21 cellular contexts compared by ENCODE assay signal in the genomic region with DNA sequence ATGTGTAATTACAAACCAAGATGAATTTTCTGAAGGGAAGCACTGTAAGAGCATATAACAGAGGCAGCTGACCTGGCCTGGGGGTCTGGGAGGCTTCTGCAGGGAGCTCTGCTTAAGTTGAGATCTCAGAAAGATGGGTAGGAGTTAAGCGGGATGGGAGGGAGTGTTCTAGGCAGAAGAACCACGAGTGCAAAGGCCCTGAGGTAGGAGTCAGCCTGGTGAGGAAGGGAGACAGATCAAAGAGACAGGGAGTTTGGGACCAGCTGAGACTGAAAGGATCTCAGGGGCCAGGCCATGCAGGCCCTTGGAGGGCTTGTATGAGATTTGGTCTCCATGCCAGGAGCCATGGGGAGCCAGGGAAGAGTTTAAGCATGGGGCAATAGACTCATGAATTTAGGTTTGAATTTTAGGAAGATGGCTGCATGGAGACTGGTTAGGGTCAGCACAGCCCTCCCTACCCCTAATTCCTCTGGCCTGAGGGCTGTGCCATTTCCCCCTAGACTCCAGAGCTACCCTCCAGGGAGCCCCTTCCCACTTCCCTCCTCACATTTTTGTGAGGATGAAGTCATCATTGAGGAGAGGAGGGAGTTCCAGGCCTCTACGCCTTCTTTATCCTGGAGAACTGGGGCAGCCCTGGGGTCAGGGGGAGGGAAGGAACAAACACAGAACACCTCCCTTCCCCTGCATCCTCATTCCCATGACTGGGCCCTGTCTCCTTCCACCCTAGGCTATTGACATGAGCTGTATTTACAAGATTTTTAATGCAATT. TPM values are rescaled to one million over a fixed set of nuclear protein-coding genes. Genes with fewer than 3 reads are reported as not detected.
DNase-seq lines count a peak whose midpoint lies in the region; ATAC-seq, FAIRE-seq and TF ChIP-seq lines count a peak whose summit lies in the region.
"Had no signal": no experiment of that assay in that cellular context is flagged by ENCODE, and none has a peak within 500 bp of the region (broad histone marks: within the 10 kb centered on the region; RNA-seq: fewer than 3 reads in every experiment).

No MANE protein-coding gene starts in this region.

- no peak overlapping the region for H3K14ac ChIP-seq in mesenchymal stem cell (ENCODE audit: low read length in 2 of 2)

- H2BK15ac ChIP-seq in mesenchymal stem cell (ENCODE audit: low read depth, poor library complexity, severe bottlenecking): no peak overlapping the region

- H3K18ac ChIP-seq in mesenchymal stem cell (ENCODE audit: low read depth in 1 of 2, low read length in 2 of 2): no peak overlapping the region

- no TSS peak for BruUV-seq in K562 (replicated peaks; lab: Mats Ljungman, UMichigan)

- no peak for FAIRE-seq in K562 (lab: Jason Lieb, UNC)

- H3K27ac ChIP-seq in left ventricle myocardium inferior (replicated peaks): peak overlapping the region; percentile 58
- no peak overlapping the region for H3K27ac ChIP-seq in K562 (ENCODE audit: extremely low read depth, low read depth, low read length)
- no peak overlapping the region for H3K27ac ChIP-seq in mesenchymal stem cell (ENCODE audit: low read length, poor library complexity, severe bottlenecking)
- no peak overlapping the region for H3K27ac ChIP-seq in Karpas-422 (ENCODE audit: low read length)
- H3K27ac ChIP-seq: RWPE1, SJSA1 had no signal

- H3K79me2 ChIP-seq in K562 (ENCODE audit: control insufficient read depth, insufficient read depth, low read length): peaks cover under 1% of the 10 kb centered on the region; the same call in 1 of the 3 replicates
- no peaks in the 10 kb centered on the region for H3K79me2 ChIP-seq in Karpas-422 (ENCODE audit: low read length)

- H3K27me3 Mint-ChIP-seq in type B pancreatic cell: peaks cover 31% of the 10 kb centered on the region

- peaks cover 3% of the 10 kb centered on the region for H3K9me1 ChIP-seq in K562 (ENCODE audit: control insufficient read depth, insufficient read depth, low read length)

- in situ Hi-C loops in K562 (cut with MboI): no loop called here

- H4K91ac ChIP-seq in mesenchymal stem cell (ENCODE audit: low read length): no peak overlapping the region

- H3K9me2 ChIP-seq in Karpas-422 (replicated peaks; ENCODE audit: insufficient read depth, low read length): no peaks in the 10 kb centered on the region

- ATAC-seq in Right ventricle myocardium inferior (no peak), K562 (no peak)

- H4K8ac ChIP-seq in mesenchymal stem cell (ENCODE audit: low read length): no peak overlapping the region

- no peak overlapping the region for H3K27ac Mint-ChIP-seq in type B pancreatic cell

- H2AK5ac ChIP-seq in mesenchymal stem cell (ENCODE audit: low read length, severe bottlenecking): peak overlapping the region; percentile 22

- CTCF ChIA-PET in K562 (lab: Yijun Ruan, JAX; ENCODE audit: low intra/inter-chr PET ratio): no interaction called here

- H3K4me1 Mint-ChIP-seq in type B pancreatic cell (ENCODE audit: unreplicated experiment): peaks cover 4% of the 10 kb centered on the region

- intact Hi-C loops in left ventricle myocardium inferior (cut with micrococcal nuclease) (no loop called here), Right ventricle myocardium inferior (cut with DNase I) (no loop called here), K562 (cut with micrococcal nuclease) (no loop called here)

- H3K4me2 ChIP-seq in K562 (ENCODE audit: insufficient read depth, low read length) (no peak overlapping the region), mesenchymal stem cell (ENCODE audit: low read length, poor library complexity, severe bottlenecking) (no peak overlapping the region), Karpas-422 (ENCODE audit: low read depth, low read length, poor library complexity, severe bottlenecking) (no peak overlapping the region)

- POLR2A ChIA-PET in K562 (lab: Yijun Ruan, JAX): interaction anchor here (0.6 to 0.8 kb wide), 3 partner anchors 20 to 135 kb away, joined by 3 to 5 read pairs (median 4); partner anchors contain the start of gene FCHSD1

- H3K4me1 ChIP-seq in left ventricle myocardium inferior (peaks cover 47% of the 10 kb centered on the region), K562 (replicated peaks in 1 of 2; ENCODE audit: control insufficient read depth in 2 of 2, insufficient read depth in 2 of 2, low read length in 2 of 2) (peaks cover 40 to 57% of the 10 kb centered on the region in 2 experiments), mesenchymal stem cell (ENCODE audit: control insufficient read depth, insufficient read depth, low read depth, low read length) (peaks cover 10% of the 10 kb centered on the region), Karpas-422 (ENCODE audit: low read length) (no peaks in the 10 kb centered on the region)

- H2BK5ac ChIP-seq in mesenchymal stem cell (ENCODE audit: low read depth, low read length, poor library complexity, severe bottlenecking): no peak overlapping the region

- no peak overlapping the region for H3K4ac ChIP-seq in mesenchymal stem cell (ENCODE audit: low read depth in 1 of 2, low read length in 2 of 2)

- no peaks in the 10 kb centered on the region for H4K20me1 ChIP-seq in K562 (replicated peaks; ENCODE audit: control insufficient read depth, insufficient read depth, low read length)
- H4K20me1 ChIP-seq in Karpas-422 (ENCODE audit: insufficient read depth, low read depth, low read length): no peaks in the 10 kb centered on the region

- no peaks in the 10 kb centered on the region for H3K79me1 ChIP-seq in mesenchymal stem cell (replicated peaks; ENCODE audit: low read length, poor library complexity, severe bottlenecking)

- H3K9ac ChIP-seq in K562 (ENCODE audit: insufficient read depth in 1 of 2, low read depth in 2 of 2, low read length in 2 of 2) (no peak overlapping the region), mesenchymal stem cell (ENCODE audit: low read length) (no peak overlapping the region), Karpas-422 (ENCODE audit: low read length) (no peak overlapping the region)

- H3K36me3 ChIP-seq in left ventricle myocardium inferior: no peaks in the 10 kb centered on the region
- H3K36me3 ChIP-seq in K562 (ENCODE audit: control insufficient read depth, insufficient read depth, low read length): no peaks in the 10 kb centered on the region
- H3K36me3 ChIP-seq in mesenchymal stem cell (ENCODE audit: control insufficient read depth in 1 of 2, insufficient read depth in 2 of 2, low read depth in 1 of 2, low read length in 2 of 2): no peaks in the 10 kb centered on the region
- H3K36me3 ChIP-seq in Karpas-422 (ENCODE audit: insufficient read depth, low read length): no peaks in the 10 kb centered on the region
- H3K36me3 ChIP-seq: HAP-1, SJSA1 had no signal

- H3K4me3 Mint-ChIP-seq in type B pancreatic cell: no peak overlapping the region

- no peak overlapping the region for H2BK12ac ChIP-seq in mesenchymal stem cell (ENCODE audit: low read length in 2 of 2)

- H3K27me3 ChIP-seq in left ventricle myocardium inferior (ENCODE audit: low read depth): no peaks in the 10 kb centered on the region
- no peaks in the 10 kb centered on the region for H3K27me3 ChIP-seq in K562 (ENCODE audit: control insufficient read depth in 2 of 2, insufficient read depth in 2 of 2, low read length in 2 of 2)
- H3K27me3 ChIP-seq in mesenchymal stem cell (ENCODE audit: control insufficient read depth in 1 of 2, insufficient read depth in 1 of 2, low read length in 2 of 2): peaks cover 32 to 34% of the 10 kb centered on the region in 2 experiments
- H3K27me3 ChIP-seq in Karpas-422 (ENCODE audit: low read length): no peaks in the 10 kb centered on the region

- H2BK120ac ChIP-seq in mesenchymal stem cell (ENCODE audit: low read depth, low read length): no peak overlapping the region

- H3K4me3 ChIP-seq in left ventricle myocardium inferior (no peak overlapping the region), K562 (no peak overlapping the region), mesenchymal stem cell (ENCODE audit: insufficient read depth in 1 of 2, low read depth in 1 of 2, low read length in 2 of 2) (no peak overlapping the region), Karpas-422 (ENCODE audit: low read length) (no peak overlapping the region)
- H3K4me3 ChIP-seq: HAP-1, SJSA1 had no signal

- WGBS in K562 (ENCODE audit: insufficient coverage, low coverage, missing lambda C conversion rate): 53% methylated on average over 3 of the region's 3 CpGs
- 74% methylated on average over 2 of the region's 3 CpGs for WGBS in mesenchymal stem cell

- no peaks in the 10 kb centered on the region for H3K9me3 ChIP-seq in left ventricle myocardium inferior (replicated peaks)
- no peaks in the 10 kb centered on the region for H3K9me3 ChIP-seq in K562 (replicated peaks; ENCODE audit: control insufficient read depth, insufficient read depth, low read depth, low read length)
- H3K9me3 ChIP-seq in mesenchymal stem cell (ENCODE audit: control insufficient read depth, low read length): no peaks in the 10 kb centered on the region
- H3K9me3 ChIP-seq in Karpas-422 (ENCODE audit: low read length): no peaks in the 10 kb centered on the region
- H3K9me3 ChIP-seq: HAP-1, SJSA1 had no signal

- H3K36me3 Mint-ChIP-seq in type B pancreatic cell: no peaks in the 10 kb centered on the region

- no peak for TF ChIP-seq POLR2A in K562 (conservative IDR thresholded peaks at IDR 0.05)

- no peaks in the 10 kb centered on the region for H3K9me3 Mint-ChIP-seq in type B pancreatic cell

- DNase-seq in left ventricle myocardium inferior (no peak), Right ventricle myocardium inferior (ENCODE audit: missing footprints) (no peak), K562 (ENCODE audit: extremely low read depth in 1 of 4, low spot score in 3 of 4) (no peak), mesenchymal stem cell (no peak), Karpas-422 (no peak), germinal center (ENCODE audit: low spot score) (no peak), type B pancreatic cell (ENCODE audit: extremely low spot score, unreplicated experiment) (no peak), NCI-H524 (lab: John Stamatoyannopoulos, UW) (no peak)
- DNase-seq: 8988T; C1 segment of cervical spinal cord; EL; IMR-90; MV-4-11; NCI-H146; NCI-H2081 treated with DMSO at 0.1 percent for 48 hours; NCI-H345; NCI-H69; NK-92 treated with Interleukin-12 subunit alpha and Interleukin-12 subunit beta, amount 100 ng/mL, for 24 hours had no signal

- no peak for TF ChIP-seq EP300 in K562 (IDR thresholded peaks at IDR 0.05; ENCODE audit: low read length)

- no peak for TF ChIP-seq CTCF in left ventricle myocardium inferior (IDR thresholded peaks at IDR 0.05; ENCODE audit: borderline replicate concordance)
- TF ChIP-seq CTCF in K562 (IDR thresholded peaks at IDR 0.05 in 2 of 3, conservative IDR thresholded peaks at IDR 0.05 in 1 of 3; ENCODE audit: insufficient read depth in 2 of 3, low read depth in 1 of 3, low read length in 3 of 3): no peak
- no peak for TF ChIP-seq CTCF in type B pancreatic cell (conservative IDR thresholded peaks at IDR 0.05)

- TF ChIP-seq RAD21 in K562 (CRISPR knock-in tag; conservative IDR thresholded peaks at IDR 0.05 in 1 of 2, IDR thresholded peaks at IDR 0.05 in 1 of 2): no peak

- H2AFZ ChIP-seq in K562 (ENCODE audit: low read depth, low read length) (peak overlapping the region; percentile 8; the same call in 1 of the 2 replicates), mesenchymal stem cell (ENCODE audit: low read depth, low read length) (no peak overlapping the region), Karpas-422 (ENCODE audit: low read length) (no peak overlapping the region)

- no peak overlapping the region for H3K23ac ChIP-seq in mesenchymal stem cell (ENCODE audit: low read length in 2 of 2)

RNA-seq across cellular contexts. Expression of gene ARAP3, which starts 4.8 kb away (rescaled TPM):
- 15.2 TPM for total RNA-seq in left ventricle myocardium inferior
- 14.7 TPM for total RNA-seq in Right ventricle myocardium inferior
- 9.6 and 29.6 TPM in 2 replicates for total RNA-seq in K562 (2011; cell fraction: chromatin; rRNA removed; ENCODE audit: low replicate concordance)
- 10.7 and 13.7 TPM in 2 replicates for total RNA-seq in K562 (2011; cell fraction: nucleolus; rRNA removed)
- 8.9 and 9.9 TPM in 2 replicates for total RNA-seq in K562 (2011; cell fraction: nucleoplasm; rRNA removed)
- 6.4 and 8.6 TPM in 2 replicates for total RNA-seq in K562 (2014; rRNA removed)
- total RNA-seq in K562 (2014; rRNA removed; fragmentation: Illumina TruSeq; extraction: Trizol): 5.1 and 5.2 TPM in 2 replicates
- 7.1 and 7.5 TPM in 2 replicates for total RNA-seq in K562 (2015; rRNA removed; fragmentation: Illumina TruSeq; extraction: Trizol)
- 23.3 and 25.7 TPM in 2 replicates for total RNA-seq in K562 (2021)
- 6.1 and 7.0 TPM in 2 replicates for polyA plus RNA-seq in K562 (2011; rRNA removed)
- polyA plus RNA-seq in K562 (2011; cell fraction: cytosol; rRNA removed): 5.5 and 7.0 TPM in 2 replicates
- polyA plus RNA-seq in K562 (2011; cell fraction: nucleus; rRNA removed): 37.6 and 59.0 TPM in 2 replicates
- polyA plus RNA-seq in K562 (2012): 13.9 and 21.4 TPM in 2 replicates
- 16.6 and 16.8 TPM in 2 replicates for polyA plus RNA-seq in K562 (2014; fragmentation: Illumina TruSeq; extraction: Trizol)
- 1 to 10 TPM in 1 of 2 experiments, under 1 TPM in 1; 0.83 to 1.4 TPM for polyA plus RNA-seq in K562 (2014; fragmentation: Nextera tagmentation; extraction: Ambion mirVana)
- polyA plus RNA-seq in K562 (2014; rRNA removed): 14.8 and 16.7 TPM in 2 replicates
- polyA minus RNA-seq in K562 (2011; rRNA and poly(A)+ RNA removed): 4.6 and 5.1 TPM in 2 replicates
- 7.0 and 8.1 TPM in 2 replicates for polyA minus RNA-seq in K562 (2011; cell fraction: cytosol; rRNA and poly(A)+ RNA removed)
- 9.8 and 11.7 TPM in 2 replicates for polyA minus RNA-seq in K562 (2011; cell fraction: nucleus; rRNA and poly(A)+ RNA removed)
- polyA plus RNA-seq in mesenchymal stem cell (2013, experiment 1 of 2): 6.8 TPM
- 6.3 TPM for polyA plus RNA-seq in mesenchymal stem cell (2013, experiment 2 of 2)
- total RNA-seq in Karpas-422 (2014; rRNA removed; shearing (Covaris generic); ENCODE audit: low replicate concordance): 0.07 TPM in 1 of 2 replicates, not detected in the other
- 8.4 and 10.2 TPM in 2 replicates for total RNA-seq in type B pancreatic cell (ENCODE audit: low replicate concordance)

RNA-seq across cellular contexts. Expression of gene FCHSD1, which starts 35.6 kb away (rescaled TPM):
- total RNA-seq in left ventricle myocardium inferior: 4.7 TPM
- total RNA-seq in Right ventricle myocardium inferior: 4.5 TPM
- 160 and 307 TPM in 2 replicates for total RNA-seq in K562 (2011; cell fraction: chromatin; rRNA removed; ENCODE audit: low replicate concordance)
- 128 and 139 TPM in 2 replicates for total RNA-seq in K562 (2011; cell fraction: nucleolus; rRNA removed)
- 143 and 150 TPM in 2 replicates for total RNA-seq in K562 (2011; cell fraction: nucleoplasm; rRNA removed)
- 19.2 and 20.6 TPM in 2 replicates for total RNA-seq in K562 (2014; rRNA removed)
- total RNA-seq in K562 (2014; rRNA removed; fragmentation: Illumina TruSeq; extraction: Trizol): 7.0 and 7.9 TPM in 2 replicates
- total RNA-seq in K562 (2015; rRNA removed; fragmentation: Illumina TruSeq; extraction: Trizol): 12.9 and 13.7 TPM in 2 replicates
- total RNA-seq in K562 (2021): 19.2 and 26.5 TPM in 2 replicates
- 24.8 and 36.2 TPM in 2 replicates for polyA plus RNA-seq in K562 (2011; rRNA removed)
- polyA plus RNA-seq in K562 (2011; cell fraction: cytosol; rRNA removed): 11.3 and 18.8 TPM in 2 replicates
- polyA plus RNA-seq in K562 (2011; cell fraction: nucleus; rRNA removed): 300 and 346 TPM in 2 replicates
- 16.4 and 35.9 TPM in 2 replicates for polyA plus RNA-seq in K562 (2012)
- 13.6 and 20.6 TPM in 2 replicates for polyA plus RNA-seq in K562 (2014; fragmentation: Illumina TruSeq; extraction: Trizol)
- under 1 TPM; 0.35 to 0.84 TPM for polyA plus RNA-seq in K562 (2014; fragmentation: Nextera tagmentation; extraction: Ambion mirVana)
- 28.6 and 37.5 TPM in 2 replicates for polyA plus RNA-seq in K562 (2014; rRNA removed)
- polyA minus RNA-seq in K562 (2011; rRNA and poly(A)+ RNA removed): 7.8 and 12.4 TPM in 2 replicates
- polyA minus RNA-seq in K562 (2011; cell fraction: cytosol; rRNA and poly(A)+ RNA removed): 12.8 and 13.1 TPM in 2 replicates
- polyA minus RNA-seq in K562 (2011; cell fraction: nucleus; rRNA and poly(A)+ RNA removed): 43.8 and 62.2 TPM in 2 replicates
- 17.4 TPM for polyA plus RNA-seq in mesenchymal stem cell (2013, experiment 1 of 2)
- 17.0 TPM for polyA plus RNA-seq in mesenchymal stem cell (2013, experiment 2 of 2)
- 14.6 and 19.3 TPM in 2 replicates for total RNA-seq in Karpas-422 (2014; rRNA removed; shearing (Covaris generic); ENCODE audit: low replicate concordance)
- 28.5 and 29.4 TPM in 2 replicates for total RNA-seq in type B pancreatic cell (ENCODE audit: low replicate concordance)

RNA-seq across cellular contexts. Expression of gene RELL2, which starts 50.0 kb away (rescaled TPM):
- total RNA-seq in left ventricle myocardium inferior: 1.0 TPM
- total RNA-seq in Right ventricle myocardium inferior: 0.78 TPM
- 14.3 and 44.8 TPM in 2 replicates for total RNA-seq in K562 (2011; cell fraction: chromatin; rRNA removed; ENCODE audit: low replicate concordance)
- total RNA-seq in K562 (2011; cell fraction: nucleolus; rRNA removed): 46.6 and 54.9 TPM in 2 replicates
- total RNA-seq in K562 (2011; cell fraction: nucleoplasm; rRNA removed): 22.9 and 26.5 TPM in 2 replicates
- total RNA-seq in K562 (2014; rRNA removed): 30.7 and 35.5 TPM in 2 replicates
- total RNA-seq in K562 (2014; rRNA removed; fragmentation: Illumina TruSeq; extraction: Trizol): 5.0 and 7.0 TPM in 2 replicates
- total RNA-seq in K562 (2015; rRNA removed; fragmentation: Illumina TruSeq; extraction: Trizol): 14.1 and 14.3 TPM in 2 replicates
- 22.9 and 23.3 TPM in 2 replicates for total RNA-seq in K562 (2021)
- polyA plus RNA-seq in K562 (2011; rRNA removed): 17.4 and 17.9 TPM in 2 replicates
- 15.7 and 32.1 TPM in 2 replicates for polyA plus RNA-seq in K562 (2011; cell fraction: cytosol; rRNA removed)
- 65.3 and 140 TPM in 2 replicates for polyA plus RNA-seq in K562 (2011; cell fraction: nucleus; rRNA removed)
- polyA plus RNA-seq in K562 (2012): 4.8 and 10.5 TPM in 2 replicates
- polyA plus RNA-seq in K562 (2014; fragmentation: Illumina TruSeq; extraction: Trizol): 13.3 and 19.8 TPM in 2 replicates
- under 1 TPM; 0.06 to 0.76 TPM for polyA plus RNA-seq in K562 (2014; fragmentation: Nextera tagmentation; extraction: Ambion mirVana)
- polyA plus RNA-seq in K562 (2014; rRNA removed): 33.8 and 36.0 TPM in 2 replicates
- polyA minus RNA-seq in K562 (2011; rRNA and poly(A)+ RNA removed): 6.0 and 11.9 TPM in 2 replicates
- 7.4 and 8.4 TPM in 2 replicates for polyA minus RNA-seq in K562 (2011; cell fraction: cytosol; rRNA and poly(A)+ RNA removed)
- 18.0 and 23.8 TPM in 2 replicates for polyA minus RNA-seq in K562 (2011; cell fraction: nucleus; rRNA and poly(A)+ RNA removed)
- polyA plus RNA-seq in mesenchymal stem cell (2013, experiment 1 of 2): 4.3 TPM
- 4.2 TPM for polyA plus RNA-seq in mesenchymal stem cell (2013, experiment 2 of 2)
- total RNA-seq in Karpas-422 (2014; rRNA removed; shearing (Covaris generic); ENCODE audit: low replicate concordance): 20.4 and 48.3 TPM in 2 replicates
- 6.9 and 8.1 TPM in 2 replicates for total RNA-seq in type B pancreatic cell (ENCODE audit: low replicate concordance)

RNA-seq across cellular contexts. Expression of gene HDAC3, which starts 50.2 kb away (rescaled TPM):
- total RNA-seq in left ventricle myocardium inferior (27.4 TPM), Right ventricle myocardium inferior (29.9 TPM), K562 (2014; rRNA removed) (111 and 160 TPM in 2 replicates), K562 (2014; rRNA removed; fragmentation: Illumina TruSeq; extraction: Trizol) (118 and 129 TPM in 2 replicates), K562 (2015; rRNA removed; fragmentation: Illumina TruSeq; extraction: Trizol) (116 and 130 TPM in 2 replicates), K562 (2021) (114 and 119 TPM in 2 replicates), type B pancreatic cell (ENCODE audit: low replicate concordance) (65.8 and 87.8 TPM in 2 replicates)
- 380 and 433 TPM in 2 replicates for total RNA-seq in K562 (2011; cell fraction: chromatin; rRNA removed; ENCODE audit: low replicate concordance)
- total RNA-seq in K562 (2011; cell fraction: nucleolus; rRNA removed): 249 and 274 TPM in 2 replicates
- total RNA-seq in K562 (2011; cell fraction: nucleoplasm; rRNA removed): 332 and 388 TPM in 2 replicates
- polyA plus RNA-seq in K562 (2011; rRNA removed) (190 and 191 TPM in 2 replicates), K562 (2014; fragmentation: Illumina TruSeq; extraction: Trizol) (144 and 153 TPM in 2 replicates), K562 (2014; fragmentation: Nextera tagmentation; extraction: Ambion mirVana) (100 to 1,000 TPM in 1 of 2 experiments, 10 to 100 TPM in 1; 89.7 to 107 TPM), K562 (2014; rRNA removed) (120 and 137 TPM in 2 replicates)
- 207 and 230 TPM in 2 replicates for polyA plus RNA-seq in K562 (2011; cell fraction: cytosol; rRNA removed)
- 365 and 426 TPM in 2 replicates for polyA plus RNA-seq in K562 (2011; cell fraction: nucleus; rRNA removed)
- 77.6 and 93.4 TPM in 2 replicates for polyA plus RNA-seq in K562 (2012)
- 136 and 147 TPM in 2 replicates for polyA minus RNA-seq in K562 (2011; rRNA and poly(A)+ RNA removed)
- polyA minus RNA-seq in K562 (2011; cell fraction: cytosol; rRNA and poly(A)+ RNA removed): 73.0 and 87.2 TPM in 2 replicates
- polyA minus RNA-seq in K562 (2011; cell fraction: nucleus; rRNA and poly(A)+ RNA removed): 80.6 and 114 TPM in 2 replicates
- polyA plus RNA-seq in mesenchymal stem cell (2013, experiment 1 of 2): 42.8 TPM
- 42.2 TPM for polyA plus RNA-seq in mesenchymal stem cell (2013, experiment 2 of 2)
- total RNA-seq in Karpas-422 (2014; rRNA removed; shearing (Covaris generic); ENCODE audit: low replicate concordance): 96.0 and 128 TPM in 2 replicates
